8 cellular contexts compared by ENCODE assay signal in the genomic region with DNA sequence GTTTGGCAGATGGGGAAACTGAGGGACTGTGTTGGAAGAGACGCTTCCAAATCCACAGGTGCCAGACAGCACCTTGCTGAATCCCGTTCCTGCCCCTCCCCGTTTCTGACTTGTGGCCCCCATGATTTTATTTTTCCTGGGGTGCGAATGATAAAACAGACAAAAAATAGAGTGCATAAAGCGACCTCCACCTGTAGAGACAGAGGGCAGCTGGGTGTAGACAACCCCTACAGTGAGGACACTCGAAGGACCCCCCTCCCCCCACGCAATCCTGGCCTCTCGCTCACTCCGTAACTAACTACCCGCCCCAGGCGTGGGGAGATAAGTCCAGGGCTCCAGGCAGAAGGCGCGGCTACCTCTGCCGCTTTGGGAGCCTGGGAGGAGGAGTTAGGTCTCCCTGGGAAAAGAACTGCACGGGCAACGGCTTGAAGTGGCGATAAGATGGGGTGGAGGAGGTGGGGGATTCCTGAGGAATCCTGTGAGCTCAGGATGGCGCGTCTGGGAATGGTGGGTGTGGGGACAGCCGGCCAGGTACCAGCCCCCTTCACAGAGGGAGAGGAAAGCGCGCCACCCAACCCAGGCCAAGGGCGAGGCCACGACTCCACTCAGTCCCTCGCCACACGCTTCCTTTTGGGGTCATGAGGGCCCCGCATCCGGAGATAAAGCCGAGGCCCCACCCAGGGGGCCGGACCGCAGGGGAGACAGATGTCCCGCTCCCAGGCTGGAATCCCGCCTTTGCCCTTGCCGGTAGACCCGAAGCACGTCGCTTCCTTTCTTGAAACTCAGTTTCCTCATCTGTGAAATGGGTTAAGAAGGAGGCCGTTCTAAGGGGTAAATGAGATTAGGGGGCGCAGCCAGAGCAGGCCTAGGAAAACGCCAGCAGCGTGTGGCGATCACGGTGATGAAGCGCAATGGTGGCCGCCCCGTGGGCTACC. TPM values are rescaled to one million over a fixed set of nuclear protein-coding genes. Genes with fewer than 3 reads are reported as not detected.
A peak's percentile ranks its signal among the peaks of the same experiment; 100 is the strongest.
DNase-seq lines count a peak whose midpoint lies in the region; ATAC-seq, FAIRE-seq and TF ChIP-seq lines count a peak whose summit lies in the region.

No MANE protein-coding gene starts in this region.

- intact Hi-C loops in IMR-90 (cut with micrococcal nuclease) (loop anchor here (2.0 kb wide), 1 partner anchor 105 kb away; a partner anchor contains a TSS), GM12878 (cut with micrococcal nuclease; ENCODE audit: unreplicated experiment) (loop anchor here (2.0 to 5.0 kb wide), 6 partner anchors 31 to 260 kb away; a partner anchor contains a TSS), gastrocnemius medialis (cut with DNase I; ENCODE audit: low total_unique reads) (loop anchor here (2.0 to 10.0 kb wide), 5 partner anchors 181 to 1985 kb away; a partner anchor contains a TSS)

- RAD21 ChIA-PET in GM12878 (lab: Charles Lee; ENCODE audit: unreplicated experiment), result interaction anchor here (1.1 to 2.3 kb wide), 6 partner anchors 68 to 501 kb away, joined by 3 to 14 read pairs (median 4); a partner anchor contains a TSS

- H3K4ac ChIP-seq in IMR-90 (ENCODE audit: low read depth, low read length), result peak overlapping the region; percentile 92

- peak; percentile 97 for FAIRE-seq in GM12878 (lab: Jason Lieb, UNC)

- H3K9ac ChIP-seq in IMR-90 (ENCODE audit: low read depth, low read length), result peak overlapping the region; percentile 95
- H3K9ac ChIP-seq in GM12878 (ENCODE audit: control insufficient read depth, insufficient read depth, low read length), result peak overlapping the region; percentile 89

- peaks cover 6 to 26% of the 10 kb centered on the region in 2 experiments; a peak in 3 of 4 replicates for H3K79me1 ChIP-seq in IMR-90 (ENCODE audit: low read depth in 1 of 2, low read length in 2 of 2)

- peaks cover 49% of the 10 kb centered on the region for H3K79me2 ChIP-seq in GM12878 (ENCODE audit: control insufficient read depth, insufficient read depth, low read length)

- peak overlapping the region; percentile 54; the same call in 1 of the 2 replicates for H3K56ac ChIP-seq in IMR-90 (ENCODE audit: extremely low read depth, insufficient read depth, low read length)

- WGBS in IMR-90 (ENCODE audit: extremely low coverage in 2 of 2, insufficient read length in 1 of 2), 2 experiments, result 12% methylated on average over 5 of the region's 46 CpGs; no CpG with 5 or more reads in 1 of the 2 experiments
- WGBS in GM12878 (ENCODE audit: insufficient coverage, insufficient replicate concordance, low lambda C conversion rate, missing lambda C conversion rate), result under 1% methylated on average over 46 of the region's 46 CpGs

- H2BK15ac ChIP-seq in IMR-90 (ENCODE audit: low read depth, low read length), result peak overlapping the region; percentile 62; the same call in 2 of the 3 replicates

- peaks cover 13% of the 10 kb centered on the region; the same call in 1 of the 2 replicates for H4K20me1 ChIP-seq in IMR-90 (ENCODE audit: insufficient read depth, low read length)
- H4K20me1 ChIP-seq in GM12878 (ENCODE audit: control insufficient read depth, insufficient read depth), result peaks cover 4% of the 10 kb centered on the region; the same call in 1 of the 2 replicates

- peak overlapping the region; percentile 74; the same call in 1 of the 2 replicates for H3K14ac ChIP-seq in IMR-90 (replicated peaks; ENCODE audit: low read depth, low read length)

- no peak for ATAC-seq in IMR-90 (ENCODE audit: low read depth)
- peak; percentile 53 for ATAC-seq in GM12878
- ATAC-seq in gastrocnemius medialis, result no peak

- peak; percentile 83 for DNase-seq in AG10803 (ENCODE audit: low read depth)
- DNase-seq in GM13977 (ENCODE audit: low spot score), result peak; percentile 76
- peak; percentile 60 for DNase-seq in IMR-90
- peak; percentile 35 for DNase-seq in SIG-M5 (lab: John Stamatoyannopoulos, UW)
- DNase-seq in GM12878 (ENCODE audit: low read depth, low spot score), result peak; percentile 46
- DNase-seq in gastrocnemius medialis, result peak; percentile 40 to 60
- DNase-seq in NCI-H2081 treated with DMSO at 0.1 percent for 48 hours (lab: John Stamatoyannopoulos, UW), result no peak

- in situ Hi-C loops in GM13977 (cut with MboI; ENCODE audit: low pct_unique_long_range_greater_than_20kb, low sequenced_read_pairs, unreplicated experiment) (no loop called here), IMR-90 (cut with MboI; ENCODE audit: low sequenced_read_pairs) (loop anchor here (10.0 kb wide), 1 partner anchor 123 kb away; a partner anchor contains a TSS), GM12878 (cut with MboI) (loop anchor here (25.0 kb wide), 1 partner anchor 110 kb away; a partner anchor contains a TSS), gastrocnemius medialis (cut with MboI; ENCODE audit: low sequenced_read_pairs in 4 of 4) (loop anchor here in 1 of 4 donors (10.0 kb wide), 1 partner anchor 123 kb away; a partner anchor contains a TSS)

- H3K27me3 ChIP-seq in IMR-90 (ENCODE audit: control insufficient read depth, insufficient read depth, low read length) (no peaks in the 10 kb centered on the region), GM12878 (replicated peaks in 1 of 2; ENCODE audit: control insufficient read depth in 2 of 2, insufficient read depth in 2 of 2, low read length in 1 of 2) (no peaks in the 10 kb centered on the region), gastrocnemius medialis (no peaks in the 10 kb centered on the region)

- peak overlapping the region; percentile 98 for H2BK5ac ChIP-seq in IMR-90 (ENCODE audit: low read depth, low read length, poor library complexity, severe bottlenecking)

- H3K4me1 ChIP-seq in IMR-90 (ENCODE audit: control insufficient read depth, insufficient read depth, low read length) (peaks cover 25% of the 10 kb centered on the region), GM12878 (ENCODE audit: control insufficient read depth, insufficient read depth, low read length) (peaks cover 32% of the 10 kb centered on the region), gastrocnemius medialis (peaks cover 32 to 44% of the 10 kb centered on the region in 2 donors)

- TF ChIP-seq CTCF in AG10803 (conservative IDR thresholded peaks at IDR 0.05; ENCODE audit: low read length), result no peak
- TF ChIP-seq CTCF in GM13977 (IDR thresholded peaks at IDR 0.05; ENCODE audit: extremely low read depth, insufficient read depth, missing control alignments), result no peak
- no peak for TF ChIP-seq CTCF in IMR-90 (conservative IDR thresholded peaks at IDR 0.05; ENCODE audit: low read depth, low read length)
- no peak for TF ChIP-seq CTCF in GM12878 (IDR thresholded peaks at IDR 0.05 in 2 of 3, conservative IDR thresholded peaks at IDR 0.05 in 1 of 3; ENCODE audit: control insufficient read depth in 2 of 3, extremely low read depth in 1 of 3, insufficient read depth in 1 of 3, low read depth in 3 of 3, low read length in 3 of 3)
- TF ChIP-seq CTCF in gastrocnemius medialis (IDR thresholded peaks at IDR 0.05 in 4 of 5, conservative IDR thresholded peaks at IDR 0.05 in 1 of 5), result no peak

- peak overlapping the region; percentile 99 for H4K91ac ChIP-seq in IMR-90 (ENCODE audit: insufficient read depth, low read depth, low read length)

- POLR2A ChIA-PET in IMR-90 (lab: Charles Lee; ENCODE audit: unreplicated experiment), result interaction anchor here (1.0 kb wide), 1 partner anchor 111 kb away, joined by 3 read pairs; no protein-coding TSS in a partner anchor
- POLR2A ChIA-PET in GM12878 (lab: Charles Lee), result interaction anchor here (0.7 to 2.8 kb wide), 9 partner anchors 9 to 489 kb away, joined by 3 to 19 read pairs (median 3); a partner anchor contains a TSS

- H3K27ac ChIP-seq in IMR-90 (ENCODE audit: insufficient read depth, low read length) (peak overlapping the region; percentile 99), GM12878 (ENCODE audit: control insufficient read depth, insufficient read depth) (peak overlapping the region; percentile 96), gastrocnemius medialis (peak overlapping the region; percentile 97 to 100 (median 98))

- H2AK5ac ChIP-seq in IMR-90 (ENCODE audit: low read depth, low read length), result peak overlapping the region; percentile 95

- H2AK9ac ChIP-seq in IMR-90 (replicated peaks; ENCODE audit: low read depth, low read length, poor library complexity), result peak overlapping the region; percentile 88

- H3K9me3 ChIP-seq in IMR-90 (ENCODE audit: control insufficient read depth, insufficient read depth, low read length) (no peaks in the 10 kb centered on the region), GM12878 (replicated peaks; ENCODE audit: control insufficient read depth, insufficient read depth, low read length) (no peaks in the 10 kb centered on the region), gastrocnemius medialis (no peaks in the 10 kb centered on the region)

- peak overlapping the region; percentile 94 for H4K5ac ChIP-seq in IMR-90 (ENCODE audit: low read depth, low read length)

- TF ChIP-seq RAD21 in IMR-90 (IDR thresholded peaks at IDR 0.05; ENCODE audit: low read length) (no peak), GM12878 (IDR thresholded peaks at IDR 0.05; ENCODE audit: insufficient read depth, low read depth, low read length) (no peak)

- TF ChIP-seq EP300 in GM12878 (IDR thresholded peaks at IDR 0.05; ENCODE audit: borderline replicate concordance in 1 of 2, control insufficient read depth in 1 of 2, low read depth in 2 of 2, low read length in 2 of 2), result no peak

- dilution Hi-C loops in IMR-90 (cut with HindIII; ENCODE audit: low sequenced_read_pairs, unreplicated experiment), result no loop called here

- H2AFZ ChIP-seq in IMR-90 (replicated peaks; ENCODE audit: low read length, poor library complexity), result peak overlapping the region; percentile 82
- H2AFZ ChIP-seq in GM12878 (ENCODE audit: control insufficient read depth, low read depth, low read length), result peak overlapping the region; percentile 68

- 0 out of 2 replicates have a peak, but pooled peaks cover 2% of the 10 kb centered on the region for H3K9me1 ChIP-seq in IMR-90 (ENCODE audit: insufficient read depth, low read length)

- H3K23ac ChIP-seq in IMR-90 (ENCODE audit: low read depth, low read length), result peak overlapping the region; percentile 83; the same call in 1 of the 2 replicates

- no peak for TF ChIP-seq POLR2A in IMR-90 (IDR thresholded peaks at IDR 0.05; ENCODE audit: low read depth, low read length)
- peak; percentile 51 for TF ChIP-seq POLR2A in GM12878 (IDR thresholded peaks at IDR 0.05; ENCODE audit: low read depth, low read length)
- TF ChIP-seq POLR2A in gastrocnemius medialis (IDR thresholded peaks at IDR 0.05), result peak; percentile 36 to 59

- SMC1A ChIA-PET in GM12878 (lab: Charles Lee; ENCODE audit: uncharacterized antibody, unreplicated experiment), result interaction anchor here (0.7 to 2.3 kb wide), 9 partner anchors 65 to 125 kb away, joined by 3 to 8 read pairs (median 3); no protein-coding TSS in a partner anchor

- H3K4me2 ChIP-seq in IMR-90 (ENCODE audit: low read depth, low read length), result peak overlapping the region; percentile 90
- H3K4me2 ChIP-seq in GM12878 (ENCODE audit: control insufficient read depth, insufficient read depth), result peak overlapping the region; percentile 100

- H2BK20ac ChIP-seq in IMR-90 (ENCODE audit: low read depth, low read length), result peak overlapping the region; percentile 9; the same call in 1 of the 2 replicates

- H3K36me3 ChIP-seq in IMR-90 (ENCODE audit: control insufficient read depth, insufficient read depth, low read length), result peaks cover 11% of the 10 kb centered on the region; the same call in 1 of the 2 replicates
- peaks cover 2 to 10% of the 10 kb centered on the region in 2 experiments; a peak in 2 of 4 replicates for H3K36me3 ChIP-seq in GM12878 (ENCODE audit: control insufficient read depth in 2 of 2, insufficient read depth in 2 of 2, low read length in 1 of 2)
- H3K36me3 ChIP-seq in gastrocnemius medialis, result peaks cover 0 to 17% of the 10 kb centered on the region in 2 donors

- H3K4me3 ChIP-seq in AG10803 (ENCODE audit: low read length) (peak overlapping the region; percentile 89), IMR-90 (ENCODE audit: insufficient read depth, low read depth, low read length) (peak overlapping the region; percentile 34), GM12878 (peak overlapping the region; percentile 84), iPS-11a (ENCODE audit: low read depth, low read length) (peak overlapping the region; percentile 24), gastrocnemius medialis (peak overlapping the region; percentile 87 to 99 (median 93))

- no TSS peak for BruUV-seq in IMR-90 (replicated peaks; lab: Mats Ljungman, UMichigan)
- no TSS peak for BruUV-seq in GM12878 (replicated peaks; lab: Mats Ljungman, UMichigan)

- CTCF ChIA-PET in IMR-90 (lab: Yijun Ruan, JAX), result no interaction called here
- CTCF ChIA-PET in GM12878 (lab: Yijun Ruan, JAX), result interaction anchor here (0.8 to 4.9 kb wide), 7 partner anchors 66 to 173 kb away, joined by 3 to 27 read pairs (median 5); a partner anchor contains a TSS

- H4K8ac ChIP-seq in IMR-90 (ENCODE audit: low read depth in 2 of 2, low read length in 2 of 2), result peak overlapping the region; percentile 70 to 94

- peak overlapping the region; percentile 84 for H3K18ac ChIP-seq in IMR-90 (ENCODE audit: low read depth, low read length)

- peak overlapping the region; percentile 97 for H2BK120ac ChIP-seq in IMR-90 (ENCODE audit: low read depth, low read length)

RNA-seq across cellular contexts. Expression of a gene that starts 1.9 kb away (rescaled TPM):
- 17.5 and 19.7 TPM in 2 replicates for total RNA-seq in IMR-90 (2012; rRNA removed)
- 64.3 and 68.2 TPM in 2 replicates for polyA plus RNA-seq in IMR-90 (2012; rRNA removed)
- polyA plus RNA-seq in IMR-90 (2012; cell fraction: cytosol; rRNA removed), result 61.8 and 79.5 TPM in 2 replicates
- polyA plus RNA-seq in IMR-90 (2012; cell fraction: nucleus; rRNA removed; ENCODE audit: low replicate concordance), result 64.2 and 103 TPM in 2 replicates
- total RNA-seq in GM12878 (2013; cell fraction: nucleolus; rRNA removed), result 73.6 and 91.2 TPM in 2 replicates
- total RNA-seq in GM12878 (2014; rRNA removed), result 52.5 and 56.5 TPM in 2 replicates
- total RNA-seq in GM12878 (2014; rRNA removed; fragmentation: Illumina TruSeq; extraction: Trizol), result 30.9 and 32.5 TPM in 2 replicates
- total RNA-seq in GM12878 (2021), result 71.2 and 75.9 TPM in 2 replicates
- 22.2 TPM for polyA plus RNA-seq in GM12878 (2011; ENCODE audit: low read depth)
- polyA plus RNA-seq in GM12878 (2011; rRNA removed), result 37.1 and 75.5 TPM in 2 replicates
- polyA plus RNA-seq in GM12878 (2011; cell fraction: cytosol; rRNA removed), result 98.4 and 116 TPM in 2 replicates
- polyA plus RNA-seq in GM12878 (2011; cell fraction: nucleus; rRNA removed), result 462 and 514 TPM in 2 replicates
- polyA plus RNA-seq in GM12878 (2012), result 47.9 and 48.0 TPM in 2 replicates
- 12.5 and 36.4 TPM in 2 replicates for polyA plus RNA-seq in GM12878 (2014; fragmentation: Illumina TruSeq; extraction: Trizol)
- polyA plus RNA-seq in GM12878 (2014; fragmentation: Nextera tagmentation; extraction: Ambion mirVana), result 1 to 10 TPM; 3.0 to 6.2 TPM
- polyA plus RNA-seq in GM12878 (2014; rRNA removed), result 72.7 and 83.1 TPM in 2 replicates
- 10 to 100 TPM; 13.7 to 15.6 TPM for polyA plus RNA-seq in GM12878 (2016; fragmentation: Nextera tagmentation; extraction: Ambion mirVana)
- polyA minus RNA-seq in GM12878 (2011; rRNA and poly(A)+ RNA removed), result 53.1 and 87.5 TPM in 2 replicates
- polyA minus RNA-seq in GM12878 (2011; cell fraction: cytosol; rRNA and poly(A)+ RNA removed), result 22.9 and 28.7 TPM in 2 replicates
- polyA minus RNA-seq in GM12878 (2011; cell fraction: nucleus; rRNA and poly(A)+ RNA removed), result 85.7 and 129 TPM in 2 replicates
- 10 to 100 TPM; 46.7 to 77.4 (median 53.6) TPM for total RNA-seq in gastrocnemius medialis

RNA-seq across cellular contexts. Expression of a gene that starts 15.7 kb away (rescaled TPM):
- under 0.01 TPM in 2 replicates for total RNA-seq in IMR-90 (2012; rRNA removed)
- 0.03 and 0.07 TPM in 2 replicates for polyA plus RNA-seq in IMR-90 (2012; rRNA removed)
- 0.02 and 0.03 TPM in 2 replicates for polyA plus RNA-seq in IMR-90 (2012; cell fraction: cytosol; rRNA removed)
- polyA plus RNA-seq in IMR-90 (2012; cell fraction: nucleus; rRNA removed; ENCODE audit: low replicate concordance), result 0.06 and 0.07 TPM in 2 replicates
- total RNA-seq in GM12878 (2013; cell fraction: nucleolus; rRNA removed), result 0.42 and 0.73 TPM in 2 replicates
- 0.11 and 0.28 TPM in 2 replicates for total RNA-seq in GM12878 (2014; rRNA removed)
- total RNA-seq in GM12878 (2014; rRNA removed; fragmentation: Illumina TruSeq; extraction: Trizol), result 0.05 and 0.13 TPM in 2 replicates
- total RNA-seq in GM12878 (2021), result 0.38 and 0.56 TPM in 2 replicates
- not detected for polyA plus RNA-seq in GM12878 (2011; ENCODE audit: low read depth)
- polyA plus RNA-seq in GM12878 (2011; rRNA removed), result 0.06 and 0.11 TPM in 2 replicates
- polyA plus RNA-seq in GM12878 (2011; cell fraction: cytosol; rRNA removed), result 0.25 and 0.32 TPM in 2 replicates
- polyA plus RNA-seq in GM12878 (2011; cell fraction: nucleus; rRNA removed), result 0.90 and 1.4 TPM in 2 replicates
- 0.08 and 0.15 TPM in 2 replicates for polyA plus RNA-seq in GM12878 (2012)
- polyA plus RNA-seq in GM12878 (2014; fragmentation: Illumina TruSeq; extraction: Trizol), result 0.04 TPM in 1 of 2 replicates, not detected in the other
- polyA plus RNA-seq in GM12878 (2014; fragmentation: Nextera tagmentation; extraction: Ambion mirVana), result under 1 TPM; 0.03 to 0.07 TPM
- polyA plus RNA-seq in GM12878 (2014; rRNA removed), result 0.09 and 0.22 TPM in 2 replicates
- under 1 TPM; 0.15 to 0.18 TPM for polyA plus RNA-seq in GM12878 (2016; fragmentation: Nextera tagmentation; extraction: Ambion mirVana)
- 0.67 TPM in 1 of 2 replicates, not detected in the other for polyA minus RNA-seq in GM12878 (2011; rRNA and poly(A)+ RNA removed)
- 0.42 and 0.94 TPM in 2 replicates for polyA minus RNA-seq in GM12878 (2011; cell fraction: cytosol; rRNA and poly(A)+ RNA removed)
- 1.1 TPM in 2 replicates for polyA minus RNA-seq in GM12878 (2011; cell fraction: nucleus; rRNA and poly(A)+ RNA removed)
- total RNA-seq in gastrocnemius medialis, result 1 to 10 TPM; 1.1 to 6.3 (median 4.5) TPM

RNA-seq across cellular contexts. Expression of a gene that starts 21.2 kb away (rescaled TPM):
- total RNA-seq in IMR-90 (2012; rRNA removed) (not detected in 2 replicates), GM12878 (2014; rRNA removed) (0.16 and 0.34 TPM in 2 replicates), GM12878 (2014; rRNA removed; fragmentation: Illumina TruSeq; extraction: Trizol) (0.05 and 0.09 TPM in 2 replicates), GM12878 (2021) (0.13 and 0.62 TPM in 2 replicates), gastrocnemius medialis (1 to 10 TPM in 1 of 4 donors, under 1 TPM in 1, not detected in 2; 0.03 to 1.8 TPM)
- polyA plus RNA-seq in IMR-90 (2012; rRNA removed) (not detected in 2 replicates), GM12878 (2011; rRNA removed) (0.61 and 1.9 TPM in 2 replicates), GM12878 (2014; fragmentation: Illumina TruSeq; extraction: Trizol) (0.07 TPM in 1 of 2 replicates, not detected in the other), GM12878 (2014; fragmentation: Nextera tagmentation; extraction: Ambion mirVana) (1 to 10 TPM in 1 of 2 experiments, under 1 TPM in 1; 0.66 to 1.1 TPM), GM12878 (2014; rRNA removed) (0.03 TPM in 2 replicates), GM12878 (2016; fragmentation: Nextera tagmentation; extraction: Ambion mirVana) (under 1 TPM; 0.12 to 0.33 TPM)
- polyA plus RNA-seq in IMR-90 (2012; cell fraction: cytosol; rRNA removed), result not detected in 2 replicates
- not detected in 2 replicates for polyA plus RNA-seq in IMR-90 (2012; cell fraction: nucleus; rRNA removed; ENCODE audit: low replicate concordance)
- 0.07 TPM in 1 of 2 replicates, not detected in the other for total RNA-seq in GM12878 (2013; cell fraction: nucleolus; rRNA removed)
- 0.20 TPM for polyA plus RNA-seq in GM12878 (2011; ENCODE audit: low read depth)
- 4.0 and 4.9 TPM in 2 replicates for polyA plus RNA-seq in GM12878 (2011; cell fraction: cytosol; rRNA removed)
- 4.4 and 8.0 TPM in 2 replicates for polyA plus RNA-seq in GM12878 (2011; cell fraction: nucleus; rRNA removed)
- polyA plus RNA-seq in GM12878 (2012), result 0.14 and 0.74 TPM in 2 replicates
- 5.5 and 6.8 TPM in 2 replicates for polyA minus RNA-seq in GM12878 (2011; rRNA and poly(A)+ RNA removed)
- polyA minus RNA-seq in GM12878 (2011; cell fraction: cytosol; rRNA and poly(A)+ RNA removed), result 1.6 and 2.3 TPM in 2 replicates
- 0.60 and 3.2 TPM in 2 replicates for polyA minus RNA-seq in GM12878 (2011; cell fraction: nucleus; rRNA and poly(A)+ RNA removed)

RNA-seq across cellular contexts. Expression of a gene that starts 41.1 kb away (rescaled TPM):
- total RNA-seq in IMR-90 (2012; rRNA removed) (not detected in 2 replicates), GM12878 (2014; rRNA removed) (not detected in 2 replicates), GM12878 (2014; rRNA removed; fragmentation: Illumina TruSeq; extraction: Trizol) (not detected in 2 replicates), GM12878 (2021) (not detected in 2 replicates), gastrocnemius medialis (not detected)
- polyA plus RNA-seq in IMR-90 (2012; rRNA removed) (not detected in 2 replicates), GM12878 (2011; rRNA removed) (not detected in 2 replicates), GM12878 (2014; fragmentation: Illumina TruSeq; extraction: Trizol) (not detected in 2 replicates), GM12878 (2014; fragmentation: Nextera tagmentation; extraction: Ambion mirVana) (under 1 TPM; 0.04 to 0.05 TPM), GM12878 (2014; rRNA removed) (not detected in 2 replicates), GM12878 (2016; fragmentation: Nextera tagmentation; extraction: Ambion mirVana) (under 1 TPM in 1 of 2 experiments, not detected in 1; 0.11 TPM)
- not detected in 2 replicates for polyA plus RNA-seq in IMR-90 (2012; cell fraction: cytosol; rRNA removed)
- polyA plus RNA-seq in IMR-90 (2012; cell fraction: nucleus; rRNA removed; ENCODE audit: low replicate concordance), result not detected in 2 replicates
- total RNA-seq in GM12878 (2013; cell fraction: nucleolus; rRNA removed), result not detected in 2 replicates
- not detected for polyA plus RNA-seq in GM12878 (2011; ENCODE audit: low read depth)
- polyA plus RNA-seq in GM12878 (2011; cell fraction: cytosol; rRNA removed), result not detected in 2 replicates
- 0.26 TPM in 1 of 2 replicates, not detected in the other for polyA plus RNA-seq in GM12878 (2011; cell fraction: nucleus; rRNA removed)
- 0.04 and 0.05 TPM in 2 replicates for polyA plus RNA-seq in GM12878 (2012)
- not detected in 2 replicates for polyA minus RNA-seq in GM12878 (2011; rRNA and poly(A)+ RNA removed)
- polyA minus RNA-seq in GM12878 (2011; cell fraction: cytosol; rRNA and poly(A)+ RNA removed), result not detected in 2 replicates
- polyA minus RNA-seq in GM12878 (2011; cell fraction: nucleus; rRNA and poly(A)+ RNA removed), result not detected in 2 replicates

Comparison
In these comparisons a context has a peak if more than half of its experiments do, and no peak if none do; other contexts are left out.
1. H3K4me3 ChIP-seq: peak in every context shown above with its lines; median percentile 93 in gastrocnemius medialis; 89 in AG10803; 84 in GM12878; 34 in IMR-90; 24 in iPS-11a.